ENCODE assay signal across 24 cellular contexts in genomic region chr12:91863702-91864101, GRCh38.
DNase-seq lines count a peak whose midpoint lies in the region; ATAC-seq, FAIRE-seq and TF ChIP-seq lines count a peak whose summit lies in the region.
"Had no signal": no experiment of that assay in that cellular context is flagged by ENCODE, and none has a peak within 500 bp of the region (broad histone marks: within the 10 kb centered on the region; RNA-seq: fewer than 3 reads in every experiment).

No MANE protein-coding gene starts in this region.

- no peaks in the 10 kb centered on the region for H3K36me3 ChIP-seq in CD8-positive, alpha-beta T cell (ENCODE audit: insufficient read depth, low read length)
- no peaks in the 10 kb centered on the region for H3K36me3 ChIP-seq in H1 (ENCODE audit: control insufficient read depth in 2 of 4, insufficient read depth in 4 of 4, low read length in 3 of 4)
- no peaks in the 10 kb centered on the region for H3K36me3 ChIP-seq in neural progenitor cell

- H3K56ac ChIP-seq in H1 (replicated peaks; ENCODE audit: insufficient read length, low read depth, low read length): no peak overlapping the region

- no peak for FAIRE-seq in H1 (lab: Jason Lieb, UNC)
- FAIRE-seq: A549, G401.6, GM12892, GM18507, H54, HTR-8/SVneo had no signal

- CTCF ChIA-PET in CD8-positive, alpha-beta T cell (lab: Charles Lee): no interaction called here
- CTCF ChIA-PET in H1 (lab: Charles Lee; ENCODE audit: partially characterized antibody): no interaction called here

- DNase-seq in activated T-cell treated with anti-CD3 and anti-CD28 coated beads, Interleukin-2, amount 50 U/mL, for 72 hours: no peak
- no peak for DNase-seq in activated T-cell treated with anti-CD3 and anti-CD28 coated beads for 4 hours
- no peak for DNase-seq in CD8-positive, alpha-beta T cell
- no peak for DNase-seq in H1 (ENCODE audit: low read depth in 1 of 2, low spot score in 2 of 2)
- DNase-seq in neural progenitor cell (ENCODE audit: low spot score): no peak
- no peak for DNase-seq in sciatic nerve (ENCODE audit: low spot score)
- no peak for DNase-seq in stimulated activated CD4-positive, alpha-beta T cell treated with anti-CD3 and anti-CD28 coated beads, Interleukin-4, amount 100 ng/mL, for 1 hour
- DNase-seq: AML-193; CD8-positive, alpha-beta memory T cell; COR-L47; DMS 273 treated with DMSO at 0.1 percent for 48 hours; DMS53; HCEC 1CT; KBM-7 had no signal

- H3K27ac ChIP-seq in CD8-positive, alpha-beta T cell (ENCODE audit: low read depth, low read length): no peak overlapping the region
- H3K27ac ChIP-seq in H1 (ENCODE audit: low read depth, low read length) (no peak overlapping the region), neural progenitor cell (no peak overlapping the region)
- H3K27ac ChIP-seq: 22Rv1, A549, C4-2B had no signal

- no peak overlapping the region for H2BK120ac ChIP-seq in H1 (replicated peaks; ENCODE audit: low read depth, low read length)

- no peak overlapping the region for H3K14ac ChIP-seq in H1 (ENCODE audit: insufficient read length)

- no peak overlapping the region for H4K91ac ChIP-seq in H1 (replicated peaks; ENCODE audit: insufficient read length, low read length)

- H3K18ac ChIP-seq in H1 (ENCODE audit: extremely low read depth, low read length): no peak overlapping the region

- H3K27me3 Mint-ChIP-seq in activated T-cell treated with anti-CD3 and anti-CD28 coated beads, Interleukin-2, amount 50 U/mL, for 72 hours (ENCODE audit: low read depth): no peaks in the 10 kb centered on the region
- no peaks in the 10 kb centered on the region for H3K27me3 Mint-ChIP-seq in CD8-positive, alpha-beta T cell (ENCODE audit: low read depth)
- H3K27me3 Mint-ChIP-seq in neural progenitor cell (ENCODE audit: insufficient read depth, low read depth): peaks cover 4% of the 10 kb centered on the region

- no peak overlapping the region for H3K4ac ChIP-seq in H1 (replicated peaks; ENCODE audit: insufficient read length, low read depth, low read length)

- no peak overlapping the region for H2BK5ac ChIP-seq in H1 (ENCODE audit: low read depth, low read length)

- 0 out of 2 replicates have a peak overlapping the region, but pooled peaks have one; percentile 49 for H2AFZ ChIP-seq in H1 (ENCODE audit: low read length)
- H2AFZ ChIP-seq in neural progenitor cell (replicated peaks): peak overlapping the region; percentile 71

- H3K23ac ChIP-seq in H1 (ENCODE audit: insufficient read length): no peak overlapping the region

- no peaks in the 10 kb centered on the region for H3K79me2 ChIP-seq in H1 (ENCODE audit: control insufficient read depth in 1 of 2, insufficient read depth in 2 of 2, low read length in 2 of 2)
- H3K79me2 ChIP-seq in neural progenitor cell (ENCODE audit: low read depth): no peaks in the 10 kb centered on the region

- 94% methylated on average over 3 of the region's 3 CpGs; no CpG with 5 or more reads in 1 of the 2 experiments for WGBS in H1 (ENCODE audit: extremely low coverage in 1 of 2, insufficient coverage in 1 of 2, insufficient read length in 1 of 2, insufficient replicate concordance in 2 of 2, low coverage in 1 of 2, low lambda C conversion rate in 2 of 2, missing lambda C conversion rate in 1 of 2), 2 experiments

- peaks cover 2 to 6% of the 10 kb centered on the region in 2 donors for H3K36me3 Mint-ChIP-seq in activated T-cell treated with anti-CD3 and anti-CD28 coated beads, Interleukin-2, amount 50 U/mL, for 72 hours (ENCODE audit: insufficient read depth in 2 of 2)
- H3K36me3 Mint-ChIP-seq in CD8-positive, alpha-beta T cell: no peaks in the 10 kb centered on the region
- no peaks in the 10 kb centered on the region for H3K36me3 Mint-ChIP-seq in neural progenitor cell

- no peak overlapping the region for H3K4me3 Mint-ChIP-seq in activated T-cell treated with anti-CD3 and anti-CD28 coated beads, Interleukin-2, amount 50 U/mL, for 72 hours
- H3K4me3 Mint-ChIP-seq in CD8-positive, alpha-beta T cell: no peak overlapping the region
- H3K4me3 Mint-ChIP-seq in neural progenitor cell: no peak overlapping the region
- H3K4me3 Mint-ChIP-seq: CD8-positive, alpha-beta memory T cell; IgD-negative memory B cell had no signal

- no peaks in the 10 kb centered on the region for H3K23me2 ChIP-seq in H1 (ENCODE audit: low read depth, low read length)

- POLR2A ChIA-PET in CD8-positive, alpha-beta T cell (lab: Charles Lee): interaction anchor here (1.0 to 1.2 kb wide), 2 partner anchors 12 to 52 kb away, joined by 3 to 4 read pairs; no protein-coding TSS in a partner anchor
- POLR2A ChIA-PET in H1 (lab: Charles Lee; ENCODE audit: partially characterized antibody): interaction anchor here (1.3 kb wide), 1 partner anchor 282 kb away, joined by 3 read pairs; the partner anchor contains the start of gene BTG1

- TF ChIP-seq RAD21 in H1 (IDR thresholded peaks at IDR 0.05 in 1 of 2, conservative IDR thresholded peaks at IDR 0.05 in 1 of 2; ENCODE audit: low read depth in 2 of 2, low read length in 2 of 2): no peak

- intact Hi-C loops in CD8-positive, alpha-beta T cell (cut with DNase I, micrococcal nuclease): loop anchor here in 1 of 2 experiments (5.0 kb wide), 1 partner anchor 51 kb away; no protein-coding TSS in a partner anchor
- intact Hi-C loops in sciatic nerve (cut with DNase I): no loop called here

- no peak overlapping the region for H2BK15ac ChIP-seq in H1 (ENCODE audit: low read length)

- H3K4me3 ChIP-seq in CD8-positive, alpha-beta T cell (ENCODE audit: low read depth, low read length): no peak overlapping the region
- H3K4me3 ChIP-seq in H1 (ENCODE audit: extremely low read depth in 1 of 4, insufficient read depth in 2 of 4, low read depth in 3 of 4, low read length in 4 of 4): no peak overlapping the region
- no peak overlapping the region for H3K4me3 ChIP-seq in neural progenitor cell
- H3K4me3 ChIP-seq: A549 had no signal

- no peaks in the 10 kb centered on the region for H3K27me3 ChIP-seq in CD8-positive, alpha-beta T cell (ENCODE audit: insufficient read depth, low read length)
- H3K27me3 ChIP-seq in H1 (replicated peaks in 1 of 4; ENCODE audit: control insufficient read depth in 3 of 4, extremely low read depth in 1 of 4, insufficient read depth in 3 of 4, low read length in 3 of 4): no peaks in the 10 kb centered on the region
- no peaks in the 10 kb centered on the region for H3K27me3 ChIP-seq in neural progenitor cell

- no peak for TF ChIP-seq EP300 in H1 (IDR thresholded peaks at IDR 0.05; ENCODE audit: borderline replicate concordance in 1 of 2, low read depth in 2 of 2, low read length in 2 of 2)

- peaks cover 6 to 7% of the 10 kb centered on the region in 2 donors for H3K9me3 Mint-ChIP-seq in activated T-cell treated with anti-CD3 and anti-CD28 coated beads, Interleukin-2, amount 50 U/mL, for 72 hours
- H3K9me3 Mint-ChIP-seq in CD8-positive, alpha-beta T cell: peaks cover 3% of the 10 kb centered on the region
- H3K9me3 Mint-ChIP-seq in neural progenitor cell: no peaks in the 10 kb centered on the region
- H3K9me3 Mint-ChIP-seq: IgD-negative memory B cell had no signal

- no peak overlapping the region for H4K5ac ChIP-seq in H1 (ENCODE audit: insufficient read length, low read depth, low read length)

- H3F3A ChIP-seq in neural progenitor cell (ENCODE audit: low read depth): no peaks in the 10 kb centered on the region

- no peaks in the 10 kb centered on the region for H3K79me1 ChIP-seq in H1 (ENCODE audit: low read depth, low read length)

- peaks cover 40% of the 10 kb centered on the region for H3K4me1 Mint-ChIP-seq in activated T-cell treated with anti-CD3 and anti-CD28 coated beads, Interleukin-2, amount 50 U/mL, for 72 hours (ENCODE audit: low read depth)
- peaks cover 48% of the 10 kb centered on the region for H3K4me1 Mint-ChIP-seq in CD8-positive, alpha-beta T cell (ENCODE audit: low read depth)
- peaks cover 17% of the 10 kb centered on the region for H3K4me1 Mint-ChIP-seq in neural progenitor cell

- H3K27ac Mint-ChIP-seq in activated T-cell treated with anti-CD3 and anti-CD28 coated beads, Interleukin-2, amount 50 U/mL, for 72 hours: peak overlapping the region; percentile 66
- peak overlapping the region; percentile 83 for H3K27ac Mint-ChIP-seq in CD8-positive, alpha-beta T cell
- no peak overlapping the region for H3K27ac Mint-ChIP-seq in neural progenitor cell
- H3K27ac Mint-ChIP-seq: IgD-negative memory B cell had no signal

- no peak for ATAC-seq in activated T-cell treated with anti-CD3 and anti-CD28 coated beads, Interleukin-2, amount 50 U/mL, for 72 hours (replicated peaks in 1 of 2)
- ATAC-seq in CD8-positive, alpha-beta T cell: no peak
- ATAC-seq in sciatic nerve (no peak), HG03135 (IDR thresholded peaks at IDR 0.05; ENCODE audit: unreplicated experiment) (no peak)
- ATAC-seq: A549 had no signal

- H3K4me2 ChIP-seq in H1 (ENCODE audit: insufficient read depth in 1 of 2, low read depth in 2 of 2, low read length in 2 of 2) (no peak overlapping the region), neural progenitor cell (no peak overlapping the region)
- H3K4me2 ChIP-seq: A549 had no signal

- no peak for TF ChIP-seq CTCF in CD8-positive, alpha-beta T cell (IDR thresholded peaks at IDR 0.05)
- TF ChIP-seq CTCF in H1 (IDR thresholded peaks at IDR 0.05; ENCODE audit: control extremely low read depth in 1 of 3, insufficient read depth in 1 of 3, low read depth in 1 of 3, low read length in 3 of 3) (no peak), neural progenitor cell (IDR thresholded peaks at IDR 0.05) (no peak)

- H2BK12ac ChIP-seq in H1 (ENCODE audit: low read depth, low read length): no peak overlapping the region

- H2BK20ac ChIP-seq in H1 (ENCODE audit: low read length): no peak overlapping the region

- H3K9ac ChIP-seq in H1 (replicated peaks in 1 of 4; ENCODE audit: extremely low read depth in 1 of 4, low read depth in 3 of 4, low read length in 3 of 4) (no peak overlapping the region), neural progenitor cell (no peak overlapping the region)

- no peak overlapping the region for H4K8ac ChIP-seq in H1 (ENCODE audit: extremely low read depth, insufficient read depth, low read length)

- no peak for TF ChIP-seq POLR2A in H1 (IDR thresholded peaks at IDR 0.05; ENCODE audit: control extremely low read depth in 1 of 2, low read depth in 2 of 2, low read length in 2 of 2)

- H3K9me3 ChIP-seq in CD8-positive, alpha-beta T cell (ENCODE audit: low read length): no peaks in the 10 kb centered on the region
- no peaks in the 10 kb centered on the region for H3K9me3 ChIP-seq in H1 (ENCODE audit: insufficient read depth in 2 of 2, low read depth in 1 of 2, low read length in 1 of 2)
- no peaks in the 10 kb centered on the region for H3K9me3 ChIP-seq in neural progenitor cell (ENCODE audit: low read depth)
- H3K9me3 ChIP-seq: A549 had no signal

- no peaks in the 10 kb centered on the region for H4K20me1 ChIP-seq in H1 (replicated peaks in 1 of 2; ENCODE audit: control insufficient read depth in 1 of 2, insufficient read depth in 2 of 2, low read length in 2 of 2)
- H4K20me1 ChIP-seq in neural progenitor cell (ENCODE audit: low read depth): no peaks in the 10 kb centered on the region

- no peak overlapping the region for H2AK5ac ChIP-seq in H1 (ENCODE audit: low read depth, low read length)

- peaks cover 11% of the 10 kb centered on the region for H3K4me1 ChIP-seq in CD8-positive, alpha-beta T cell (ENCODE audit: insufficient read depth, low read length)
- H3K4me1 ChIP-seq in H1 (replicated peaks in 1 of 4; ENCODE audit: control insufficient read depth in 3 of 4, insufficient read depth in 4 of 4, low read length in 3 of 4) (no peaks in the 10 kb centered on the region), neural progenitor cell (no peaks in the 10 kb centered on the region)
- H3K4me1 ChIP-seq: A549 had no signal
